Comparison of ENCODE assay signal across 29 cellular contexts in genomic region chrX:41538707-41539106, GRCh38.
"Had no signal": no experiment of that assay in that cellular context is flagged by ENCODE, and none has a peak within 500 bp of the region (broad histone marks: within the 10 kb centered on the region; RNA-seq: fewer than 3 reads in every experiment).

No MANE protein-coding gene starts in this region.

- H3K9me3 Mint-ChIP-seq: activated CD8-positive, alpha-beta T cell treated with anti-CD3 and anti-CD28 coated beads for 36 hours; activated naive CD4-positive, alpha-beta T cell treated with anti-CD3 and anti-CD28 coated beads, Interleukin-2, amount 10 ng/mL, durations not matched to agents 7 days and 5 days; activated naive CD8-positive, alpha-beta T cell treated with anti-CD3 and anti-CD28 coated beads, Interleukin-2, amount 10 ng/mL, durations not matched to agents 7 days and 5 days; activated T-cell treated with anti-CD3 and anti-CD28 coated beads, Interleukin-2, amount 50 U/mL, for 72 hours; activated T-helper 2 cell treated with anti-CD3 and anti-CD28 coated beads, Interferon-gamma antibody, Interleukin-2, Interleukin-4, amounts not matched to agents 10 μg/mL and 5 μg/mL and 100 μg/mL, durations not matched to agents 14 hours and 24 hours and 36 hours; T-helper 1 cell treated with Interleukin-12 subunit alpha and Interleukin-12 subunit beta and Interleukin-4 antibody, amounts not matched to agents 30 μg/mL and 1 μg/mL, for 36 hours had no signal

- DNase-seq: activated CD4-positive, alpha-beta T cell treated with anti-CD3 and anti-CD28 coated beads for 4 hours; activated CD8-positive, alpha-beta memory T cell treated with anti-CD3 and anti-CD28 coated beads, Interleukin-2, amount 50 U/mL, for 4 hours; activated CD8-positive, alpha-beta T cell treated with anti-CD3 and anti-CD28 coated beads for 36 hours; activated gamma-delta T cell treated with Interleukin-2 at 50 U/mL for 16 hours; activated naive CD4-positive, alpha-beta T cell treated with anti-CD3 and anti-CD28 coated beads, Interleukin-2, amount 10 ng/mL, durations not matched to agents 7 days and 5 days; activated naive CD8-positive, alpha-beta T cell treated with anti-CD3 and anti-CD28 coated beads, Interleukin-2, amount 10 ng/mL, durations not matched to agents 7 days and 5 days; activated T-cell treated with anti-CD3 and anti-CD28 coated beads, Interleukin-2, amount 50 U/mL, for 72 hours; aorta; caudate nucleus; NCI-H1092; NCI-H1436; NCI-H187 treated with DMSO at 0.1 percent for 48 hours; NCI-H2081 treated with DMSO at 0.1 percent for 48 hours; NCI-H2227 treated with DMSO at 0.1 percent for 48 hours; NCI-H446 treated with DMSO at 0.1 percent for 48 hours; NCI-H69; NK-92 treated with Interleukin-12 subunit alpha and Interleukin-12 subunit beta, amount 100 ng/mL, for 24 hours; OCI-M1; Right ventricle myocardium superior; RPMI8226; SJCRH30; SK-N-SH; SW 1271 had no signal

- H3K27ac Mint-ChIP-seq: activated CD8-positive, alpha-beta T cell treated with anti-CD3 and anti-CD28 coated beads for 36 hours; activated naive CD4-positive, alpha-beta T cell treated with anti-CD3 and anti-CD28 coated beads, Interleukin-2, amount 10 ng/mL, durations not matched to agents 7 days and 5 days; activated naive CD8-positive, alpha-beta T cell treated with anti-CD3 and anti-CD28 coated beads, Interleukin-2, amount 10 ng/mL, durations not matched to agents 7 days and 5 days; activated T-cell treated with anti-CD3 and anti-CD28 coated beads, Interleukin-2, amount 50 U/mL, for 72 hours; activated T-helper 2 cell treated with anti-CD3 and anti-CD28 coated beads, Interferon-gamma antibody, Interleukin-2, Interleukin-4, amounts not matched to agents 10 μg/mL and 5 μg/mL and 100 μg/mL, durations not matched to agents 14 hours and 24 hours and 36 hours; T-helper 1 cell treated with Interleukin-12 subunit alpha and Interleukin-12 subunit beta and Interleukin-4 antibody, amounts not matched to agents 30 μg/mL and 1 μg/mL, for 36 hours had no signal

- H3K36me3 ChIP-seq: breast epithelium, SJCRH30 had no signal

- H3K4me3 ChIP-seq: breast epithelium, SJCRH30 had no signal

- H3K4me2 ChIP-seq: KMS-11, SK-N-SH had no signal

- H3K27me3 Mint-ChIP-seq: activated CD8-positive, alpha-beta T cell treated with anti-CD3 and anti-CD28 coated beads for 36 hours; activated naive CD4-positive, alpha-beta T cell treated with anti-CD3 and anti-CD28 coated beads, Interleukin-2, amount 10 ng/mL, durations not matched to agents 7 days and 5 days; activated naive CD8-positive, alpha-beta T cell treated with anti-CD3 and anti-CD28 coated beads, Interleukin-2, amount 10 ng/mL, durations not matched to agents 7 days and 5 days had no signal

- H3K9me3 ChIP-seq: breast epithelium, SJCRH30, SK-N-SH had no signal

- H3K9ac ChIP-seq: KMS-11, SK-N-SH had no signal

- H3K4me3 Mint-ChIP-seq: activated CD8-positive, alpha-beta T cell treated with anti-CD3 and anti-CD28 coated beads for 36 hours; activated naive CD4-positive, alpha-beta T cell treated with anti-CD3 and anti-CD28 coated beads, Interleukin-2, amount 10 ng/mL, durations not matched to agents 7 days and 5 days; activated naive CD8-positive, alpha-beta T cell treated with anti-CD3 and anti-CD28 coated beads, Interleukin-2, amount 10 ng/mL, durations not matched to agents 7 days and 5 days; activated T-cell treated with anti-CD3 and anti-CD28 coated beads, Interleukin-2, amount 50 U/mL, for 72 hours; T-helper 1 cell treated with Interleukin-12 subunit alpha and Interleukin-12 subunit beta and Interleukin-4 antibody, amounts not matched to agents 30 μg/mL and 1 μg/mL, for 36 hours had no signal

- H3K27ac ChIP-seq: breast epithelium, KMS-11, SJCRH30 had no signal

- ATAC-seq: activated CD4-positive, CD25-positive, alpha-beta regulatory T cell treated with anti-CD3 and anti-CD28 coated beads, Interleukin-2, amount 50 U/mL, for 24 hours; activated CD8-positive, alpha-beta T cell treated with anti-CD3 and anti-CD28 coated beads for 36 hours; activated T-cell treated with anti-CD3 and anti-CD28 coated beads, Interleukin-2, amount 50 U/mL, for 72 hours; Panc1 had no signal

- H3K4me1 ChIP-seq: breast epithelium, SJCRH30 had no signal

- H3K27me3 ChIP-seq: SJCRH30 had no signal
